23 cellular contexts compared by ENCODE assay signal in genomic region chr1:228117335-228117734, GRCh38. TPM values are rescaled to one million over a fixed set of nuclear protein-coding genes. Genes with fewer than 3 reads are reported as not detected.
DNase-seq lines count a peak whose midpoint lies in the region; ATAC-seq, FAIRE-seq and TF ChIP-seq lines count a peak whose summit lies in the region.
"Had no signal": no experiment of that assay in that cellular context is flagged by ENCODE, and none has a peak within 500 bp of the region (broad histone marks: within the 10 kb centered on the region; RNA-seq: fewer than 3 reads in every experiment).

No MANE protein-coding gene starts in this region.

- H3K27me3 ChIP-seq in HepG2 (ENCODE audit: control insufficient read depth in 1 of 2, insufficient read depth in 2 of 2, low read length in 2 of 2) (no peaks in the 10 kb centered on the region), right lobe of liver (no peaks in the 10 kb centered on the region), pancreas (no peaks in the 10 kb centered on the region)
- H3K27me3 ChIP-seq: BE2C, BLaER1 had no signal

- POLR2A ChIA-PET in HepG2 (lab: Yijun Ruan, JAX), result no interaction called here

- no peaks in the 10 kb centered on the region for H3K79me2 ChIP-seq in HepG2 (ENCODE audit: insufficient read depth, low read length)

- TF ChIP-seq RAD21 in HepG2 (CRISPR knock-in tag; IDR thresholded peaks at IDR 0.05), result no peak

- no TSS peak for BruUV-seq in HepG2 (replicated peaks; lab: Mats Ljungman, UMichigan)

- H3K9me3 ChIP-seq in HepG2 (ENCODE audit: low read length), result peaks cover 21% of the 10 kb centered on the region
- H3K9me3 ChIP-seq in right lobe of liver, result no peaks in the 10 kb centered on the region
- no peaks in the 10 kb centered on the region for H3K9me3 ChIP-seq in pancreas
- H3K9me3 ChIP-seq: BE2C had no signal

- no peak for ATAC-seq in HepG2
- no peak for ATAC-seq in right lobe of liver
- ATAC-seq in pancreas, result no peak
- ATAC-seq: GM12878 had no signal

- WGBS in HepG2 (ENCODE audit: low lambda C conversion rate), result 87% methylated on average over 4 of the region's 4 CpGs
- 96% methylated on average over 4 of the region's 4 CpGs for WGBS in right lobe of liver (ENCODE audit: insufficient coverage, low coverage, low lambda C conversion rate, missing lambda C conversion rate)
- WGBS in pancreas, 2 donors, result 96 to 98% methylated on average over 4 of the region's 4 CpGs

- no peaks in the 10 kb centered on the region for H4K20me1 ChIP-seq in HepG2 (ENCODE audit: insufficient read depth, low read length)
- H4K20me1 ChIP-seq: BLaER1 had no signal

- no peak for FAIRE-seq in HepG2 (lab: Jason Lieb, UNC)
- FAIRE-seq in pancreas (lab: Jason Lieb, UNC), result peak; percentile 32
- FAIRE-seq: GM12878, GM12892, GM18507 had no signal

- H3K4me1 ChIP-seq in HepG2 (ENCODE audit: insufficient read depth, low read length) (peaks cover 22% of the 10 kb centered on the region), right lobe of liver (no peaks in the 10 kb centered on the region), pancreas (no peaks in the 10 kb centered on the region)
- H3K4me1 ChIP-seq: BE2C, BLaER1 had no signal

- CTCF ChIA-PET in HepG2 (lab: Yijun Ruan, JAX; ENCODE audit: low intra/inter-chr PET ratio, low total read pairs), result no interaction called here

- H3K27ac ChIP-seq in HepG2 (ENCODE audit: extremely low read length, insufficient read depth, low read length), result no peak overlapping the region
- no peak overlapping the region for H3K27ac ChIP-seq in right lobe of liver
- no peak overlapping the region for H3K27ac ChIP-seq in pancreas
- H3K27ac ChIP-seq: 22Rv1, BLaER1 had no signal

- DNase-seq in HepG2 (ENCODE audit: low spot score) (no peak), right lobe of liver (no peak), pancreas (no peak), OCI-M2 (lab: John Stamatoyannopoulos, UW; ENCODE audit: unreplicated experiment) (no peak)
- DNase-seq: ACHN; BE2C; C1 segment of cervical spinal cord; CD4-positive, alpha-beta memory T cell; CD4-positive, CD25-positive, alpha-beta regulatory T cell; CD8-positive, alpha-beta memory T cell; COR-L47; DMS 273 treated with DMSO at 0.1 percent for 48 hours; DMS153; DMS79; DND-41; EL; GDM1 had no signal

- TF ChIP-seq EP300 in HepG2 (IDR thresholded peaks at IDR 0.05; ENCODE audit: low read depth in 2 of 2, low read length in 2 of 2) (no peak), HepG2 (CRISPR knock-in tag; IDR thresholded peaks at IDR 0.05; ENCODE audit: borderline replicate concordance) (no peak)

- no peak overlapping the region for H3K9ac ChIP-seq in HepG2 (ENCODE audit: insufficient read depth, low read depth, low read length)
- H3K9ac ChIP-seq: BLaER1 had no signal

- in situ Hi-C loops in HepG2 (cut with HindIII; ENCODE audit: extremely low pct_ligation_motif_present, low pct_unique_long_range_greater_than_20kb), result no loop called here

- no peak for TF ChIP-seq CTCF in HepG2 (CRISPR knock-in tag; IDR thresholded peaks at IDR 0.05)
- TF ChIP-seq CTCF in right lobe of liver (IDR thresholded peaks at IDR 0.05), result no peak
- TF ChIP-seq CTCF in pancreas (IDR thresholded peaks at IDR 0.05), result no peak

- H3K4me2 ChIP-seq in HepG2 (ENCODE audit: low read depth, low read length), result no peak overlapping the region
- H3K4me2 ChIP-seq: BLaER1 had no signal

- no peak for TF ChIP-seq POLR2A in HepG2 (IDR thresholded peaks at IDR 0.05; ENCODE audit: insufficient read depth in 1 of 2, low read depth in 2 of 2, low read length in 2 of 2)
- TF ChIP-seq POLR2A in right lobe of liver (IDR thresholded peaks at IDR 0.05), result no peak

- H2AFZ ChIP-seq in HepG2 (ENCODE audit: low read length), result no peak overlapping the region

- H3K36me3 ChIP-seq in HepG2 (replicated peaks in 1 of 2; ENCODE audit: control insufficient read depth in 1 of 2, insufficient read depth in 2 of 2, low read length in 2 of 2) (no peaks in the 10 kb centered on the region), right lobe of liver (no peaks in the 10 kb centered on the region), pancreas (no peaks in the 10 kb centered on the region)
- H3K36me3 ChIP-seq: BE2C, BLaER1 had no signal

- intact Hi-C loops in HepG2 (cut with micrococcal nuclease; ENCODE audit: unreplicated experiment), result no loop called here
- intact Hi-C loops in right lobe of liver (cut with DNase I), result no loop called here
- intact Hi-C loops in pancreas (cut with DNase I), result no loop called here

- H3K4me3 ChIP-seq in HepG2 (replicated peaks in 1 of 3; ENCODE audit: insufficient read depth in 1 of 3, low read depth in 2 of 3, low read length in 3 of 3), result no peak overlapping the region
- H3K4me3 ChIP-seq in right lobe of liver, result no peak overlapping the region
- no peak overlapping the region for H3K4me3 ChIP-seq in pancreas
- H3K4me3 ChIP-seq: BLaER1, GM12878 had no signal

RNA-seq across cellular contexts. Expression of gene MRPL55, which starts 8.2 kb away (rescaled TPM):
- total RNA-seq in HepG2 (2016; rRNA removed; fragmentation: Illumina TruSeq; extraction: Trizol) (92.9 and 97.9 TPM in 2 replicates), right lobe of liver (10 to 100 TPM; 24.2 to 75.9 (median 38.0) TPM), pancreas (10 to 100 TPM; 18.1 to 24.7 (median 23.9) TPM)
- 49.0 and 60.3 TPM in 2 replicates for total RNA-seq in HepG2 (2016; cell fraction: cytosol; rRNA removed; fragmentation: Illumina TruSeq; extraction: Trizol; ENCODE audit: low read depth)
- total RNA-seq in HepG2 (2016; cell fraction: insoluble cytoplasmic fraction; rRNA removed; fragmentation: Illumina TruSeq; extraction: Trizol), result 86.6 and 104 TPM in 2 replicates
- 54.0 and 72.4 TPM in 2 replicates for total RNA-seq in HepG2 (2016; cell fraction: membrane; rRNA removed; fragmentation: Illumina TruSeq; extraction: Trizol)
- 52.4 and 56.0 TPM in 2 replicates for total RNA-seq in HepG2 (2016; cell fraction: nucleus; rRNA removed; fragmentation: Illumina TruSeq; extraction: Trizol)
- polyA plus RNA-seq in HepG2 (2011; rRNA removed) (58.6 and 74.8 TPM in 2 replicates), pancreas (100 to 1,000 TPM; 103 to 113 TPM)
- 43.3 and 107 TPM in 2 replicates for polyA plus RNA-seq in HepG2 (2011; cell fraction: cytosol; rRNA removed)
- 195 and 229 TPM in 2 replicates for polyA plus RNA-seq in HepG2 (2011; cell fraction: nucleus; rRNA removed)
- 31.6 and 40.6 TPM in 2 replicates for polyA plus RNA-seq in HepG2 (2012)
- polyA plus RNA-seq in HepG2 (2016; cell fraction: cytosol; fragmentation: Illumina TruSeq; extraction: Trizol; ENCODE audit: low read depth), result 37.6 and 50.2 TPM in 2 replicates
- polyA plus RNA-seq in HepG2 (2016; cell fraction: insoluble cytoplasmic fraction; fragmentation: Illumina TruSeq; extraction: Trizol; ENCODE audit: low read depth), result 96.5 and 99.2 TPM in 2 replicates
- 41.3 and 57.8 TPM in 2 replicates for polyA plus RNA-seq in HepG2 (2016; cell fraction: membrane; fragmentation: Illumina TruSeq; extraction: Trizol; ENCODE audit: low read depth)
- 81.1 and 106 TPM in 2 replicates for polyA plus RNA-seq in HepG2 (2016; cell fraction: nucleus; fragmentation: Illumina TruSeq; extraction: Trizol; ENCODE audit: insufficient read depth, low read depth)
- polyA minus RNA-seq in HepG2 (2011; rRNA and poly(A)+ RNA removed; ENCODE audit: low replicate concordance), result 52.6 and 85.2 TPM in 2 replicates
- 25.1 and 31.5 TPM in 2 replicates for polyA minus RNA-seq in HepG2 (2011; cell fraction: cytosol; rRNA and poly(A)+ RNA removed)
- 29.2 and 32.2 TPM in 2 replicates for polyA minus RNA-seq in HepG2 (2011; cell fraction: nucleus; rRNA and poly(A)+ RNA removed)

RNA-seq across cellular contexts. Expression of gene C1orf35, which starts 14.2 kb away (rescaled TPM):
- total RNA-seq in HepG2 (2016; rRNA removed; fragmentation: Illumina TruSeq; extraction: Trizol), result 14.2 and 19.3 TPM in 2 replicates
- 3.6 and 3.9 TPM in 2 replicates for total RNA-seq in HepG2 (2016; cell fraction: cytosol; rRNA removed; fragmentation: Illumina TruSeq; extraction: Trizol; ENCODE audit: low read depth)
- total RNA-seq in HepG2 (2016; cell fraction: insoluble cytoplasmic fraction; rRNA removed; fragmentation: Illumina TruSeq; extraction: Trizol), result 12.7 and 19.3 TPM in 2 replicates
- total RNA-seq in HepG2 (2016; cell fraction: membrane; rRNA removed; fragmentation: Illumina TruSeq; extraction: Trizol), result 5.2 and 7.7 TPM in 2 replicates
- total RNA-seq in HepG2 (2016; cell fraction: nucleus; rRNA removed; fragmentation: Illumina TruSeq; extraction: Trizol), result 10.2 and 14.8 TPM in 2 replicates
- 8.1 and 8.8 TPM in 2 replicates for polyA plus RNA-seq in HepG2 (2011; rRNA removed)
- 5.5 and 9.0 TPM in 2 replicates for polyA plus RNA-seq in HepG2 (2011; cell fraction: cytosol; rRNA removed)
- 34.5 and 36.2 TPM in 2 replicates for polyA plus RNA-seq in HepG2 (2011; cell fraction: nucleus; rRNA removed)
- 6.8 and 7.0 TPM in 2 replicates for polyA plus RNA-seq in HepG2 (2012)
- 2.9 and 3.3 TPM in 2 replicates for polyA plus RNA-seq in HepG2 (2016; cell fraction: cytosol; fragmentation: Illumina TruSeq; extraction: Trizol; ENCODE audit: low read depth)
- polyA plus RNA-seq in HepG2 (2016; cell fraction: insoluble cytoplasmic fraction; fragmentation: Illumina TruSeq; extraction: Trizol; ENCODE audit: low read depth), result 14.4 and 15.4 TPM in 2 replicates
- polyA plus RNA-seq in HepG2 (2016; cell fraction: membrane; fragmentation: Illumina TruSeq; extraction: Trizol; ENCODE audit: low read depth), result 4.2 TPM in 2 replicates
- polyA plus RNA-seq in HepG2 (2016; cell fraction: nucleus; fragmentation: Illumina TruSeq; extraction: Trizol; ENCODE audit: insufficient read depth, low read depth), result 35.0 and 36.9 TPM in 2 replicates
- polyA minus RNA-seq in HepG2 (2011; rRNA and poly(A)+ RNA removed; ENCODE audit: low replicate concordance), result 3.9 and 4.2 TPM in 2 replicates
- 1.2 and 2.6 TPM in 2 replicates for polyA minus RNA-seq in HepG2 (2011; cell fraction: cytosol; rRNA and poly(A)+ RNA removed)
- 2.7 and 3.4 TPM in 2 replicates for polyA minus RNA-seq in HepG2 (2011; cell fraction: nucleus; rRNA and poly(A)+ RNA removed)
- 1 to 10 TPM; 3.4 to 6.3 (median 5.2) TPM for total RNA-seq in right lobe of liver
- 1 to 10 TPM; 6.3 to 9.3 (median 7.8) TPM for total RNA-seq in pancreas
- 10 to 100 TPM; 18.9 to 33.2 TPM for polyA plus RNA-seq in pancreas

RNA-seq across cellular contexts. Expression of gene GUK1, which starts 22.7 kb away (rescaled TPM):
- 82.7 and 116 TPM in 2 replicates for total RNA-seq in HepG2 (2016; rRNA removed; fragmentation: Illumina TruSeq; extraction: Trizol)
- 772 and 776 TPM in 2 replicates for total RNA-seq in HepG2 (2016; cell fraction: cytosol; rRNA removed; fragmentation: Illumina TruSeq; extraction: Trizol; ENCODE audit: low read depth)
- total RNA-seq in HepG2 (2016; cell fraction: insoluble cytoplasmic fraction; rRNA removed; fragmentation: Illumina TruSeq; extraction: Trizol), result 78.9 and 120 TPM in 2 replicates
- total RNA-seq in HepG2 (2016; cell fraction: membrane; rRNA removed; fragmentation: Illumina TruSeq; extraction: Trizol), result 448 and 476 TPM in 2 replicates
- total RNA-seq in HepG2 (2016; cell fraction: nucleus; rRNA removed; fragmentation: Illumina TruSeq; extraction: Trizol), result 51.4 and 56.9 TPM in 2 replicates
- 154 and 205 TPM in 2 replicates for polyA plus RNA-seq in HepG2 (2011; rRNA removed)
- 228 and 301 TPM in 2 replicates for polyA plus RNA-seq in HepG2 (2011; cell fraction: cytosol; rRNA removed)
- polyA plus RNA-seq in HepG2 (2011; cell fraction: nucleus; rRNA removed), result 387 and 492 TPM in 2 replicates
- 58.4 and 85.4 TPM in 2 replicates for polyA plus RNA-seq in HepG2 (2012)
- 764 and 775 TPM in 2 replicates for polyA plus RNA-seq in HepG2 (2016; cell fraction: cytosol; fragmentation: Illumina TruSeq; extraction: Trizol; ENCODE audit: low read depth)
- 78.9 and 87.4 TPM in 2 replicates for polyA plus RNA-seq in HepG2 (2016; cell fraction: insoluble cytoplasmic fraction; fragmentation: Illumina TruSeq; extraction: Trizol; ENCODE audit: low read depth)
- 402 and 423 TPM in 2 replicates for polyA plus RNA-seq in HepG2 (2016; cell fraction: membrane; fragmentation: Illumina TruSeq; extraction: Trizol; ENCODE audit: low read depth)
- polyA plus RNA-seq in HepG2 (2016; cell fraction: nucleus; fragmentation: Illumina TruSeq; extraction: Trizol; ENCODE audit: insufficient read depth, low read depth), result 119 and 120 TPM in 2 replicates
- polyA minus RNA-seq in HepG2 (2011; rRNA and poly(A)+ RNA removed; ENCODE audit: low replicate concordance), result 81.2 and 86.5 TPM in 2 replicates
- 31.2 and 41.7 TPM in 2 replicates for polyA minus RNA-seq in HepG2 (2011; cell fraction: cytosol; rRNA and poly(A)+ RNA removed)
- polyA minus RNA-seq in HepG2 (2011; cell fraction: nucleus; rRNA and poly(A)+ RNA removed), result 52.1 and 60.5 TPM in 2 replicates
- 100 to 1,000 TPM in 4 of 6 experiments, 10 to 100 TPM in 2; 78.0 to 235 (median 108) TPM for total RNA-seq in right lobe of liver
- 100 to 1,000 TPM in 2 of 6 donors, 10 to 100 TPM in 4; 71.5 to 114 (median 98.6) TPM for total RNA-seq in pancreas
- polyA plus RNA-seq in pancreas, result 100 to 1,000 TPM; 317 TPM

RNA-seq across cellular contexts. Expression of gene GJC2, which starts 32.4 kb away (rescaled TPM):
- total RNA-seq in HepG2 (2016; rRNA removed; fragmentation: Illumina TruSeq; extraction: Trizol) (1.6 and 3.8 TPM in 2 replicates), right lobe of liver (under 1 TPM in 5 of 6 experiments, not detected in 1; 0.12 to 0.44 (median 0.16) TPM), pancreas (under 1 TPM; 0.08 to 0.69 (median 0.34) TPM)
- total RNA-seq in HepG2 (2016; cell fraction: cytosol; rRNA removed; fragmentation: Illumina TruSeq; extraction: Trizol; ENCODE audit: low read depth), result 0.79 and 1.0 TPM in 2 replicates
- total RNA-seq in HepG2 (2016; cell fraction: insoluble cytoplasmic fraction; rRNA removed; fragmentation: Illumina TruSeq; extraction: Trizol), result 1.5 and 3.8 TPM in 2 replicates
- total RNA-seq in HepG2 (2016; cell fraction: membrane; rRNA removed; fragmentation: Illumina TruSeq; extraction: Trizol), result 1.4 and 2.0 TPM in 2 replicates
- 2.3 and 2.4 TPM in 2 replicates for total RNA-seq in HepG2 (2016; cell fraction: nucleus; rRNA removed; fragmentation: Illumina TruSeq; extraction: Trizol)
- polyA plus RNA-seq in HepG2 (2011; rRNA removed) (1.6 and 2.5 TPM in 2 replicates), pancreas (under 1 TPM; 0.59 to 0.80 TPM)
- polyA plus RNA-seq in HepG2 (2011; cell fraction: cytosol; rRNA removed), result 1.4 and 3.3 TPM in 2 replicates
- polyA plus RNA-seq in HepG2 (2011; cell fraction: nucleus; rRNA removed), result 3.1 and 3.8 TPM in 2 replicates
- polyA plus RNA-seq in HepG2 (2012), result 2.5 and 2.9 TPM in 2 replicates
- 0.48 and 0.51 TPM in 2 replicates for polyA plus RNA-seq in HepG2 (2016; cell fraction: cytosol; fragmentation: Illumina TruSeq; extraction: Trizol; ENCODE audit: low read depth)
- polyA plus RNA-seq in HepG2 (2016; cell fraction: insoluble cytoplasmic fraction; fragmentation: Illumina TruSeq; extraction: Trizol; ENCODE audit: low read depth), result 1.7 and 1.8 TPM in 2 replicates
- 1.2 and 1.3 TPM in 2 replicates for polyA plus RNA-seq in HepG2 (2016; cell fraction: membrane; fragmentation: Illumina TruSeq; extraction: Trizol; ENCODE audit: low read depth)
- polyA plus RNA-seq in HepG2 (2016; cell fraction: nucleus; fragmentation: Illumina TruSeq; extraction: Trizol; ENCODE audit: insufficient read depth, low read depth), result 3.1 and 3.7 TPM in 2 replicates
- polyA minus RNA-seq in HepG2 (2011; rRNA and poly(A)+ RNA removed; ENCODE audit: low replicate concordance), result 0.65 and 7.9 TPM in 2 replicates
- 2.4 and 5.1 TPM in 2 replicates for polyA minus RNA-seq in HepG2 (2011; cell fraction: cytosol; rRNA and poly(A)+ RNA removed)
- polyA minus RNA-seq in HepG2 (2011; cell fraction: nucleus; rRNA and poly(A)+ RNA removed), result 2.4 and 2.7 TPM in 2 replicates
- polyA plus RNA-seq: CD14-positive monocyte; CD4-positive, alpha-beta memory T cell; CD4-positive, CD25-positive, alpha-beta regulatory T cell; CD8-positive, alpha-beta memory T cell had no signal

RNA-seq across cellular contexts. Expression of gene ARF1, which starts 34.8 kb away (rescaled TPM):
- total RNA-seq in HepG2 (2016; rRNA removed; fragmentation: Illumina TruSeq; extraction: Trizol) (186 and 210 TPM in 2 replicates), right lobe of liver (100 to 1,000 TPM; 143 to 261 (median 193) TPM), pancreas (100 to 1,000 TPM; 160 to 251 (median 205) TPM)
- total RNA-seq in HepG2 (2016; cell fraction: cytosol; rRNA removed; fragmentation: Illumina TruSeq; extraction: Trizol; ENCODE audit: low read depth), result 81.7 and 86.1 TPM in 2 replicates
- 189 and 192 TPM in 2 replicates for total RNA-seq in HepG2 (2016; cell fraction: insoluble cytoplasmic fraction; rRNA removed; fragmentation: Illumina TruSeq; extraction: Trizol)
- 147 and 149 TPM in 2 replicates for total RNA-seq in HepG2 (2016; cell fraction: membrane; rRNA removed; fragmentation: Illumina TruSeq; extraction: Trizol)
- 107 and 112 TPM in 2 replicates for total RNA-seq in HepG2 (2016; cell fraction: nucleus; rRNA removed; fragmentation: Illumina TruSeq; extraction: Trizol)
- polyA plus RNA-seq in HepG2 (2011; rRNA removed) (327 and 337 TPM in 2 replicates), pancreas (100 to 1,000 TPM; 167 to 234 TPM)
- 324 and 458 TPM in 2 replicates for polyA plus RNA-seq in HepG2 (2011; cell fraction: cytosol; rRNA removed)
- polyA plus RNA-seq in HepG2 (2011; cell fraction: nucleus; rRNA removed), result 231 and 250 TPM in 2 replicates
- polyA plus RNA-seq in HepG2 (2012), result 231 and 263 TPM in 2 replicates
- polyA plus RNA-seq in HepG2 (2016; cell fraction: cytosol; fragmentation: Illumina TruSeq; extraction: Trizol; ENCODE audit: low read depth), result 82.3 and 83.9 TPM in 2 replicates
- polyA plus RNA-seq in HepG2 (2016; cell fraction: insoluble cytoplasmic fraction; fragmentation: Illumina TruSeq; extraction: Trizol; ENCODE audit: low read depth), result 300 and 336 TPM in 2 replicates
- 127 and 132 TPM in 2 replicates for polyA plus RNA-seq in HepG2 (2016; cell fraction: membrane; fragmentation: Illumina TruSeq; extraction: Trizol; ENCODE audit: low read depth)
- 254 and 261 TPM in 2 replicates for polyA plus RNA-seq in HepG2 (2016; cell fraction: nucleus; fragmentation: Illumina TruSeq; extraction: Trizol; ENCODE audit: insufficient read depth, low read depth)
- 586 and 708 TPM in 2 replicates for polyA minus RNA-seq in HepG2 (2011; rRNA and poly(A)+ RNA removed; ENCODE audit: low replicate concordance)
- polyA minus RNA-seq in HepG2 (2011; cell fraction: cytosol; rRNA and poly(A)+ RNA removed), result 237 and 248 TPM in 2 replicates
- polyA minus RNA-seq in HepG2 (2011; cell fraction: nucleus; rRNA and poly(A)+ RNA removed), result 85.8 and 86.9 TPM in 2 replicates
